16 cellular contexts compared by ENCODE assay signal in genomic region chr16:2333772-2334379, GRCh38. TPM values are rescaled to one million over a fixed set of nuclear protein-coding genes. Genes with fewer than 3 reads are reported as not detected.
DNase-seq lines count a peak whose midpoint lies in the region; ATAC-seq and TF ChIP-seq lines count a peak whose summit lies in the region.
"Had no signal": no experiment of that assay in that cellular context is flagged by ENCODE, and none has a peak within 500 bp of the region (broad histone marks: within the 10 kb centered on the region; RNA-seq: fewer than 3 reads in every experiment).

No MANE protein-coding gene starts in this region.

- H3K27ac ChIP-seq in coronary artery = no peak overlapping the region
- H3K27ac ChIP-seq: right atrium auricular region had no signal

- no peak for TF ChIP-seq CTCF in coronary artery (IDR thresholded peaks at IDR 0.05)

- peak; percentile 13 for DNase-seq in AG08396 (ENCODE audit: low spot score)
- peak; percentile 19 for DNase-seq in HT-29 (ENCODE audit: low spot score)
- peak; percentile 31 for DNase-seq in coronary artery (ENCODE audit: low spot score)
- peak; percentile 60 to 73 for DNase-seq in lung microvascular endothelial cell (ENCODE audit: low read depth in 2 of 2)
- DNase-seq in GF-D8 (lab: John Stamatoyannopoulos, UW) = no peak
- no peak for DNase-seq in NCI-H1694 (lab: John Stamatoyannopoulos, UW)
- no peak for DNase-seq in COR-L47 (lab: John Stamatoyannopoulos, UW)
- DNase-seq: activated CD4-positive, CD25-positive, alpha-beta regulatory T cell treated with anti-CD3 and anti-CD28 coated beads, Interleukin-2, amount 50 U/mL, for 72 hours; activated gamma-delta T cell treated with Interleukin-2 at 50 U/mL for 16 hours; immature natural killer cell; midbrain; NCI-H1436 treated with DMSO at 0.1 percent for 48 hours; NCI-H226; SHP77 treated with DMSO at 0.1 percent for 48 hours had no signal

- H3K4me3 ChIP-seq in coronary artery = no peak overlapping the region
- H3K4me3 ChIP-seq: right atrium auricular region had no signal

- no peak for ATAC-seq in GM21381 (IDR thresholded peaks at IDR 0.05; ENCODE audit: unreplicated experiment)

RNA-seq across cellular contexts. Expression of gene ABCA3, which starts 6.7 kb away (rescaled TPM):
- total RNA-seq in HT-29 (2014; rRNA removed; shearing (Covaris generic)) = under 0.01 and 2.5 TPM in 2 replicates
- total RNA-seq in lung microvascular endothelial cell = 20.3 and 30.2 TPM in 2 replicates

Comparison
In these comparisons a context has a peak if more than half of its experiments do, and no peak if none do; other contexts are left out.
1. DNase-seq: peak in AG08396 (single experiment), HT-29 (single experiment), coronary artery (single experiment) and lung microvascular endothelial cell (2 of 2); none in GF-D8 (single experiment), NCI-H1694 (single experiment) and COR-L47 (single experiment).